Comparison of ENCODE assay signal across 25 cellular contexts in the genomic region with DNA sequence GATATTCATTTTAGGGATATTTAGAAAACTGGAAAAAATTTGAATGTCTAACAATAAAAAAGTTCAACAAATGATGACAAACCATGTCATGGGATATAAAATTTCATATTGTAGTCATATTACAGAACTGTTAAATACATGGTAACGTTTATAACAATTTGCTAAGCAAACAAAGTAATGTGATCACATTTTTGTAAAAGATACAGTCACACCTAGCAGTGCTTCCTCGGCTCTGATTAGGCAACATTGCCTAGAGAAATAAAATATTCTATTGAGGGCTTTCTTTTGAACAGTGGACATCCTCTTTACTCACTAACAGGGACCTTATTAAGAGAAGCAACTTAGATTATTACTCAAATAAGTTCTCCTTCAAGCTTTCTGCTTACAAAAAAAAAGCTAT.
A peak's percentile ranks its signal among the peaks of the same experiment; 100 is the strongest.
DNase-seq lines count a peak whose midpoint lies in the region; ATAC-seq, FAIRE-seq and TF ChIP-seq lines count a peak whose summit lies in the region.
"Had no signal": no experiment of that assay in that cellular context is flagged by ENCODE, and none has a peak within 500 bp of the region (broad histone marks: within the 10 kb centered on the region; RNA-seq: fewer than 3 reads in every experiment).

No MANE protein-coding gene starts in this region.

- 51% methylated on average over 2 of the region's 2 CpGs for WGBS in suprapubic skin

- POLR2A ChIA-PET in PC-9 (lab: Charles Lee; ENCODE audit: unreplicated experiment) = interaction anchor here (0.9 kb wide), 1 partner anchor 43 kb away, joined by 3 read pairs; no protein-coding TSS in a partner anchor

- H3K4me3 ChIP-seq in PC-9 (no peak overlapping the region), bronchial epithelial cell (ENCODE audit: low read depth, low read length) (no peak overlapping the region), suprapubic skin (no peak overlapping the region)
- H3K4me3 ChIP-seq: BLaER1, GM12878 had no signal

- intact Hi-C loops in PC-9 (cut with micrococcal nuclease; ENCODE audit: unreplicated experiment) = no loop called here

- no peak for TF ChIP-seq EP300 in suprapubic skin (IDR thresholded peaks at IDR 0.05)

- H3K4me1 ChIP-seq in PC-9 (replicated peaks; ENCODE audit: insufficient read depth) (no peaks in the 10 kb centered on the region; the same call in 1 of the 2 replicates), suprapubic skin (peaks cover 6% of the 10 kb centered on the region)
- H3K4me1 ChIP-seq: BE2C, BLaER1 had no signal

- DNase-seq in PC-9 (peak in 1 of 2 experiments; percentile 63), bronchial epithelial cell (ENCODE audit: low read depth) (peak; percentile 35), NCI-H1105 treated with DMSO at 0.1 percent for 48 hours (lab: John Stamatoyannopoulos, UW) (no peak), suprapubic skin (ENCODE audit: low spot score in 2 of 2) (no peak)
- DNase-seq: 8988T; ACHN; BE2C; C1 segment of cervical spinal cord; CD4-positive, alpha-beta memory T cell; CD4-positive, CD25-positive, alpha-beta regulatory T cell; CD8-positive, alpha-beta memory T cell; COR-L47; DMS 273 treated with DMSO at 0.1 percent for 48 hours; DMS153; DMS53; DMS79; DND-41; EL; GDM1 had no signal

- TF ChIP-seq CTCF in PC-9 (conservative IDR thresholded peaks at IDR 0.05) = no peak
- TF ChIP-seq CTCF in bronchial epithelial cell (IDR thresholded peaks at IDR 0.05; ENCODE audit: insufficient read depth, low read length, severe bottlenecking) = no peak
- TF ChIP-seq CTCF in suprapubic skin (IDR thresholded peaks at IDR 0.05) = no peak

- no peaks in the 10 kb centered on the region for H3K79me2 ChIP-seq in PC-9 (ENCODE audit: low read depth)

- no peak overlapping the region for H2AFZ ChIP-seq in PC-9

- H3K36me3 ChIP-seq in PC-9 (ENCODE audit: low read depth) (no peaks in the 10 kb centered on the region), bronchial epithelial cell (ENCODE audit: control insufficient read depth, insufficient read depth, low read length) (no peaks in the 10 kb centered on the region), suprapubic skin (no peaks in the 10 kb centered on the region)
- H3K36me3 ChIP-seq: BE2C, BLaER1 had no signal

- H4K20me1 ChIP-seq in PC-9 (ENCODE audit: insufficient read depth) = no peaks in the 10 kb centered on the region
- H4K20me1 ChIP-seq: BLaER1 had no signal

- FAIRE-seq in bronchial epithelial cell (lab: Jason Lieb, UNC) = no peak
- FAIRE-seq: A204.1, GM12878, GM12892, GM18507 had no signal

- no peak for ATAC-seq in GM21515 (IDR thresholded peaks at IDR 0.05; ENCODE audit: unreplicated experiment)
- ATAC-seq: GM12878 had no signal

- BruUV-seq in PC-9 (replicated peaks; lab: Mats Ljungman, UMichigan) = no TSS peak

- CTCF ChIA-PET in PC-9 (lab: Charles Lee) = no interaction called here

- H3K27me3 ChIP-seq in PC-9 (ENCODE audit: insufficient read depth, low read depth) = no peaks in the 10 kb centered on the region
- no peaks in the 10 kb centered on the region for H3K27me3 ChIP-seq in bronchial epithelial cell (ENCODE audit: control insufficient read depth, insufficient read depth, low read length)
- no peaks in the 10 kb centered on the region for H3K27me3 ChIP-seq in suprapubic skin
- H3K27me3 ChIP-seq: BE2C, BLaER1 had no signal

- H3K9me3 ChIP-seq in PC-9 (ENCODE audit: insufficient read depth, low read depth) (no peaks in the 10 kb centered on the region), suprapubic skin (no peaks in the 10 kb centered on the region)
- H3K9me3 ChIP-seq: BE2C, BLaER1 had no signal

- H3K27ac ChIP-seq in PC-9 = no peak overlapping the region
- H3K27ac ChIP-seq in suprapubic skin = no peak overlapping the region
- H3K27ac ChIP-seq: BLaER1 had no signal

- H3F3A ChIP-seq in PC-9 (ENCODE audit: insufficient read depth, low read depth) = peaks cover 9% of the 10 kb centered on the region; the same call in 1 of the 2 replicates

- peak overlapping the region; percentile 27; the same call in 1 of the 2 replicates for H3K4me2 ChIP-seq in PC-9
- H3K4me2 ChIP-seq: BLaER1 had no signal

- no peaks in the 10 kb centered on the region for H3K9me2 ChIP-seq in PC-9 (ENCODE audit: insufficient read depth)

- TF ChIP-seq POLR2A in suprapubic skin (IDR thresholded peaks at IDR 0.05) = no peak
